ENCODE assay signal across 1 cellular context in the genomic region with DNA sequence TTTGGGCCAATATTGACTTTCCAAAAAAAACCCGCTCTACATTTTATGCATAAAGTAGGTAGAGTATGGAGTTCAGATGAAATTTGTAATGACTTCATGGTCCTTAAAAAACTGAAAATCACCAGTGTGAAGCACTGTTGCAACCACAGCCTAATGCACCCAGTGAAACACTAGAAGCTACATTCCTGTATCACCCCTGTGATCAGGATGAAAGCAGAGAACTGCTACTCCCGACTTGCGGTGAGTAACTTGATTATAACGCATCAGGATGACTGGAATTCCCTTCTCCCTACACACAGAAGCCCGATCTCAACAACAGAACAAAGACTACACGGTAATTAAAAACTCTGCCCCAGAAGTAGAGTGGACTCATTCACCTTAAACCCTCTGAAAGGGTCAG.
TF ChIP-seq lines count a peak whose summit lies in the region.

No MANE protein-coding gene starts in this region.

TF ChIP-seq in K562, 482 proteins besides CTCF, POLR2A, EP300 and RAD21 (continued from another document):
- TF ChIP-seq, protein P1, sequence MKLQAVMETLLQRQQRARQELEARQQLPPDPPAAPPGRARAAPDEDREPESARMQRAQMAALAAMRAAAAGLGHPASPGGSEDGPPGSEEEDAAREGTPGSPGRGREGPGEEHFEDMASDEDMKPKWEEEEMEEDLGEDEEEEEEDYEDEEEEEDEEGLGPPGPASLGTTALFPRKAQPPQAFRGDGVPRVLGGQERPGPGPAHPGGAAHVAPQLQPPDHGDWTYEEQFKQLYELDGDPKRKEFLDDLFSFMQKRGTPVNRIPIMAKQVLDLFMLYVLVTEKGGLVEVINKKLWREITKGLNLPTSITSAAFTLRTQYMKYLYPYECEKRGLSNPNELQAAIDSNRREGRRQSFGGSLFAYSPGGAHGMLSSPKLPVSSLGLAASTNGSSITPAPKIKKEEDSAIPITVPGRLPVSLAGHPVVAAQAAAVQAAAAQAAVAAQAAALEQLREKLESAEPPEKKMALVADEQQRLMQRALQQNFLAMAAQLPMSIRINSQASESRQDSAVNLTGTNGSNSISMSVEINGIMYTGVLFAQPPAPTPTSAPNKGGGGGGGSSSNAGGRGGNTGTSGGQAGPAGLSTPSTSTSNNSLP (IDR thresholded peaks at IDR 0.05; ENCODE audit: borderline replicate concordance, low read depth, low read length) = peak; percentile 32; the same call in 1 of the 2 replicates
- TF ChIP-seq, protein P2, sequence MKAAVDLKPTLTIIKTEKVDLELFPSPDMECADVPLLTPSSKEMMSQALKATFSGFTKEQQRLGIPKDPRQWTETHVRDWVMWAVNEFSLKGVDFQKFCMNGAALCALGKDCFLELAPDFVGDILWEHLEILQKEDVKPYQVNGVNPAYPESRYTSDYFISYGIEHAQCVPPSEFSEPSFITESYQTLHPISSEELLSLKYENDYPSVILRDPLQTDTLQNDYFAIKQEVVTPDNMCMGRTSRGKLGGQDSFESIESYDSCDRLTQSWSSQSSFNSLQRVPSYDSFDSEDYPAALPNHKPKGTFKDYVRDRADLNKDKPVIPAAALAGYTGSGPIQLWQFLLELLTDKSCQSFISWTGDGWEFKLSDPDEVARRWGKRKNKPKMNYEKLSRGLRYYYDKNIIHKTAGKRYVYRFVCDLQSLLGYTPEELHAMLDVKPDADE (conservative IDR thresholded peaks at IDR 0.05; ENCODE audit: control insufficient read depth, low read depth, low read length) = no peak
- TF ChIP-seq MIER1 (IDR thresholded peaks at IDR 0.05; ENCODE audit: low read depth) (no peak), ESRRA (IDR thresholded peaks at IDR 0.05; ENCODE audit: borderline replicate concordance, low read depth) (0 out of 2 replicates have a peak, but pooled peaks have one; percentile 12), JUND (IDR thresholded peaks at IDR 0.05; ENCODE audit: borderline replicate concordance, low read depth, low read length) (no peak), JUND (tag; IDR thresholded peaks at IDR 0.05; ENCODE audit: borderline replicate concordance, low read depth, low read length) (0 out of 3 replicates have a peak, but pooled peaks have one; percentile 17)
